In the genomic region with DNA sequence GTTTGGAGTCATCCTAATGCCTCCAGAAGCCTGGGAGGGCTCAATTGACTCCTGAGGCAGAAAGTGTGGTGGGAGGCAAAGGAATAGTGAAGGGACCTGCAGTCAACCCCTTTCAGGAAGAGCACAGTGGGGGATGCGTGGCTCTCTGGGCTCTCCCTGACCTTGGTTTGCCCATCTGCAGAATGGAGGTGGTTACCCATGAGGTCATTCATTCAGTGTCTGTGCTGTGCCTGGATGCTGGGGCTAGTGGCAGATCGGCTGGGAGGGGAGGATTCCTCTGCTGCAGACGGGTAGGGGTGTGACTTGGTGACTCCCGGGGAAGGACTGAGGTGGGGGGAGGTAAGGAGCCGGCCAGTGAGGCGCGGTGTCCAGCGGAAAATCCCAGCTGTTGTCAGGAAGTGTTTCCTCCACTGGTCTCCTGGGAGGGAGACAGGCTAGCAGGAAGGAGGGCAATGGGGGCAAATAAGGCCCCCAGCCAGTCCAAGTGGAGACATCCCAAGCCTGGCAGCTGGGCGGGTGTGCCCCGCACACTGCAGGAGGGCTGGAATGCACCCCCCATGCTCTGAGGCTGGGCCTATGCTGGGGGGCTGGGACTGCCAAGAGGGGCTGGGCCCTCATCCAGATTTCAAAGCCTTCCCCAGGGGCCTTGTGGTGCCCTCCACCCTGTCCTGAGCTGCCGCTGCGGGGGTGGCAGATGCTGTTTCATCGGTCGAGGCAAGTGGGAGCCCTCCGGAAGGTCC, we compare ENCODE assay signal across 1 cellular context.
TF ChIP-seq lines count a peak whose summit lies in the region.

No MANE protein-coding gene starts in this region.

TF ChIP-seq in K562, 482 proteins besides CTCF, POLR2A, EP300 and RAD21 (continued from another document and continues in another):
- TF ChIP-seq, protein P1, sequence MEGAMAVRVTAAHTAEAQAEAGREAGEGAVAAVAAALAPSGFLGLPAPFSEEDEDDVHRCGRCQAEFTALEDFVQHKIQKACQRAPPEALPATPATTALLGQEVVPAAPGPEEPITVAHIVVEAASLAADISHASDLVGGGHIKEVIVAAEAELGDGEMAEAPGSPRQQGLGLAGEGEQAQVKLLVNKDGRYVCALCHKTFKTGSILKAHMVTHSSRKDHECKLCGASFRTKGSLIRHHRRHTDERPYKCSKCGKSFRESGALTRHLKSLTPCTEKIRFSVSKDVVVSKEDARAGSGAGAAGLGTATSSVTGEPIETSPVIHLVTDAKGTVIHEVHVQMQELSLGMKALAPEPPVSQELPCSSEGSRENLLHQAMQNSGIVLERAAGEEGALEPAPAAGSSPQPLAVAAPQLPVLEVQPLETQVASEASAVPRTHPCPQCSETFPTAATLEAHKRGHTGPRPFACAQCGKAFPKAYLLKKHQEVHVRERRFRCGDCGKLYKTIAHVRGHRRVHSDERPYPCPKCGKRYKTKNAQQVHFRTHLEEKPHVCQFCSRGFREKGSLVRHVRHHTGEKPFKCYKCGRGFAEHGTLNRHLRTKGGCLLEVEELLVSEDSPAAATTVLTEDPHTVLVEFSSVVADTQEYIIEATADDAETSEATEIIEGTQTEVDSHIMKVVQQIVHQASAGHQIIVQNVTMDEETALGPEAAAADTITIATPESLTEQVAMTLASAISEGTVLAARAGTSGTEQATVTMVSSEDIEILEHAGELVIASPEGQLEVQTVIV (CRISPR knock-in tag; IDR thresholded peaks at IDR 0.05; ENCODE audit: borderline replicate concordance), result no peak
- TF ChIP-seq ZKSCAN1 (IDR thresholded peaks at IDR 0.05; ENCODE audit: low read depth, low read length) (no peak), ZNF23 (CRISPR knock-in tag; IDR thresholded peaks at IDR 0.05) (no peak), RBBP5 (IDR thresholded peaks at IDR 0.05; ENCODE audit: borderline replicate concordance, insufficient read depth, low read length, poor library complexity, severe bottlenecking) (no peak), CCNT2 (IDR thresholded peaks at IDR 0.05; ENCODE audit: borderline replicate concordance, extremely low read depth, insufficient read length, low read depth, low read length) (no peak), STAT5A (IDR thresholded peaks at IDR 0.05; ENCODE audit: borderline replicate concordance, low read length) (no peak), NFXL1 (CRISPR knock-in tag; IDR thresholded peaks at IDR 0.05) (no peak), SRSF9 (IDR thresholded peaks at IDR 0.05; ENCODE audit: borderline replicate concordance, low read depth, low read length) (no peak), BRD4 (IDR thresholded peaks at IDR 0.05) (no peak), CXXC5 (CRISPR knock-in tag; IDR thresholded peaks at IDR 0.05) (no peak), NUFIP1 (IDR thresholded peaks at IDR 0.05; ENCODE audit: partially characterized antibody) (no peak), IFI16 (CRISPR knock-in tag; IDR thresholded peaks at IDR 0.05) (no peak), ZNF444 (CRISPR knock-in tag; IDR thresholded peaks at IDR 0.05) (no peak), SMARCB1 (IDR thresholded peaks at IDR 0.05; ENCODE audit: insufficient read length, low read depth) (no peak), LCOR (CRISPR knock-in tag; IDR thresholded peaks at IDR 0.05) (no peak), LARP7 (IDR thresholded peaks at IDR 0.05) (no peak), ZNF41 (CRISPR knock-in tag; conservative IDR thresholded peaks at IDR 0.05) (no peak), ZNF77 (CRISPR knock-in tag; IDR thresholded peaks at IDR 0.05) (no peak), ZNF766 (CRISPR knock-in tag; conservative IDR thresholded peaks at IDR 0.05) (no peak), PHF21A (IDR thresholded peaks at IDR 0.05; ENCODE audit: borderline replicate concordance, low read depth) (no peak), HDAC8 (tag; IDR thresholded peaks at IDR 0.05) (no peak), SMARCA4 (IDR thresholded peaks at IDR 0.05) (no peak), MEIS2 (IDR thresholded peaks at IDR 0.05; ENCODE audit: partially characterized antibody) (no peak), DDX20 (tag; IDR thresholded peaks at IDR 0.05; ENCODE audit: low read depth) (no peak), TCF7 (IDR thresholded peaks at IDR 0.05; ENCODE audit: borderline replicate concordance) (no peak), IRF2 (CRISPR knock-in tag; IDR thresholded peaks at IDR 0.05) (no peak), ZNF764 (CRISPR knock-in tag; IDR thresholded peaks at IDR 0.05; ENCODE audit: low read depth) (no peak), MAZ (CRISPR knock-in tag; conservative IDR thresholded peaks at IDR 0.05 in 1 of 2, IDR thresholded peaks at IDR 0.05 in 1 of 2) (0 out of 4 replicates have a peak, but pooled peaks of 1 of the 2 experiments have one; percentile 3)
- TF ChIP-seq, protein P2, sequence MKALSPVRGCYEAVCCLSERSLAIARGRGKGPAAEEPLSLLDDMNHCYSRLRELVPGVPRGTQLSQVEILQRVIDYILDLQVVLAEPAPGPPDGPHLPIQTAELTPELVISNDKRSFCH (CRISPR knock-in tag; IDR thresholded peaks at IDR 0.05), result no peak
- TF ChIP-seq, protein P2 (tag; IDR thresholded peaks at IDR 0.05), result no peak
- TF ChIP-seq, protein P3, sequence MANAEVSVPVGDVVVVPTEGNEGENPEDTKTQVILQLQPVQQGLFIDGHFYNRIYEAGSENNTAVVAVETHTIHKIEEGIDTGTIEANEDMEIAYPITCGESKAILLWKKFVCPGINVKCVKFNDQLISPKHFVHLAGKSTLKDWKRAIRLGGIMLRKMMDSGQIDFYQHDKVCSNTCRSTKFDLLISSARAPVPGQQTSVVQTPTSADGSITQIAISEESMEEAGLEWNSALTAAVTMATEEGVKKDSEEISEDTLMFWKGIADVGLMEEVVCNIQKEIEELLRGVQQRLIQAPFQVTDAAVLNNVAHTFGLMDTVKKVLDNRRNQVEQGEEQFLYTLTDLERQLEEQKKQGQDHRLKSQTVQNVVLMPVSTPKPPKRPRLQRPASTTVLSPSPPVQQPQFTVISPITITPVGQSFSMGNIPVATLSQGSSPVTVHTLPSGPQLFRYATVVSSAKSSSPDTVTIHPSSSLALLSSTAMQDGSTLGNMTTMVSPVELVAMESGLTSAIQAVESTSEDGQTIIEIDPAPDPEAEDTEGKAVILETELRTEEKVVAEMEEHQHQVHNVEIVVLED (CRISPR knock-in tag; IDR thresholded peaks at IDR 0.05), result no peak
- TF ChIP-seq, protein P4, sequence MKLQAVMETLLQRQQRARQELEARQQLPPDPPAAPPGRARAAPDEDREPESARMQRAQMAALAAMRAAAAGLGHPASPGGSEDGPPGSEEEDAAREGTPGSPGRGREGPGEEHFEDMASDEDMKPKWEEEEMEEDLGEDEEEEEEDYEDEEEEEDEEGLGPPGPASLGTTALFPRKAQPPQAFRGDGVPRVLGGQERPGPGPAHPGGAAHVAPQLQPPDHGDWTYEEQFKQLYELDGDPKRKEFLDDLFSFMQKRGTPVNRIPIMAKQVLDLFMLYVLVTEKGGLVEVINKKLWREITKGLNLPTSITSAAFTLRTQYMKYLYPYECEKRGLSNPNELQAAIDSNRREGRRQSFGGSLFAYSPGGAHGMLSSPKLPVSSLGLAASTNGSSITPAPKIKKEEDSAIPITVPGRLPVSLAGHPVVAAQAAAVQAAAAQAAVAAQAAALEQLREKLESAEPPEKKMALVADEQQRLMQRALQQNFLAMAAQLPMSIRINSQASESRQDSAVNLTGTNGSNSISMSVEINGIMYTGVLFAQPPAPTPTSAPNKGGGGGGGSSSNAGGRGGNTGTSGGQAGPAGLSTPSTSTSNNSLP (IDR thresholded peaks at IDR 0.05; ENCODE audit: borderline replicate concordance, low read depth, low read length), result no peak
- TF ChIP-seq, protein P5, sequence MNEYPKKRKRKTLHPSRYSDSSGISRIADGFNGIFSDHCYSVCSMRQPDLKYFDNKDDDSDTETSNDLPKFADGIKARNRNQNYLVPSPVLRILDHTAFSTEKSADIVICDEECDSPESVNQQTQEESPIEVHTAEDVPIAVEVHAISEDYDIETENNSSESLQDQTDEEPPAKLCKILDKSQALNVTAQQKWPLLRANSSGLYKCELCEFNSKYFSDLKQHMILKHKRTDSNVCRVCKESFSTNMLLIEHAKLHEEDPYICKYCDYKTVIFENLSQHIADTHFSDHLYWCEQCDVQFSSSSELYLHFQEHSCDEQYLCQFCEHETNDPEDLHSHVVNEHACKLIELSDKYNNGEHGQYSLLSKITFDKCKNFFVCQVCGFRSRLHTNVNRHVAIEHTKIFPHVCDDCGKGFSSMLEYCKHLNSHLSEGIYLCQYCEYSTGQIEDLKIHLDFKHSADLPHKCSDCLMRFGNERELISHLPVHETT (CRISPR knock-in tag; conservative IDR thresholded peaks at IDR 0.05 in 1 of 2, IDR thresholded peaks at IDR 0.05 in 1 of 2), result no peak
- TF ChIP-seq, protein P6, sequence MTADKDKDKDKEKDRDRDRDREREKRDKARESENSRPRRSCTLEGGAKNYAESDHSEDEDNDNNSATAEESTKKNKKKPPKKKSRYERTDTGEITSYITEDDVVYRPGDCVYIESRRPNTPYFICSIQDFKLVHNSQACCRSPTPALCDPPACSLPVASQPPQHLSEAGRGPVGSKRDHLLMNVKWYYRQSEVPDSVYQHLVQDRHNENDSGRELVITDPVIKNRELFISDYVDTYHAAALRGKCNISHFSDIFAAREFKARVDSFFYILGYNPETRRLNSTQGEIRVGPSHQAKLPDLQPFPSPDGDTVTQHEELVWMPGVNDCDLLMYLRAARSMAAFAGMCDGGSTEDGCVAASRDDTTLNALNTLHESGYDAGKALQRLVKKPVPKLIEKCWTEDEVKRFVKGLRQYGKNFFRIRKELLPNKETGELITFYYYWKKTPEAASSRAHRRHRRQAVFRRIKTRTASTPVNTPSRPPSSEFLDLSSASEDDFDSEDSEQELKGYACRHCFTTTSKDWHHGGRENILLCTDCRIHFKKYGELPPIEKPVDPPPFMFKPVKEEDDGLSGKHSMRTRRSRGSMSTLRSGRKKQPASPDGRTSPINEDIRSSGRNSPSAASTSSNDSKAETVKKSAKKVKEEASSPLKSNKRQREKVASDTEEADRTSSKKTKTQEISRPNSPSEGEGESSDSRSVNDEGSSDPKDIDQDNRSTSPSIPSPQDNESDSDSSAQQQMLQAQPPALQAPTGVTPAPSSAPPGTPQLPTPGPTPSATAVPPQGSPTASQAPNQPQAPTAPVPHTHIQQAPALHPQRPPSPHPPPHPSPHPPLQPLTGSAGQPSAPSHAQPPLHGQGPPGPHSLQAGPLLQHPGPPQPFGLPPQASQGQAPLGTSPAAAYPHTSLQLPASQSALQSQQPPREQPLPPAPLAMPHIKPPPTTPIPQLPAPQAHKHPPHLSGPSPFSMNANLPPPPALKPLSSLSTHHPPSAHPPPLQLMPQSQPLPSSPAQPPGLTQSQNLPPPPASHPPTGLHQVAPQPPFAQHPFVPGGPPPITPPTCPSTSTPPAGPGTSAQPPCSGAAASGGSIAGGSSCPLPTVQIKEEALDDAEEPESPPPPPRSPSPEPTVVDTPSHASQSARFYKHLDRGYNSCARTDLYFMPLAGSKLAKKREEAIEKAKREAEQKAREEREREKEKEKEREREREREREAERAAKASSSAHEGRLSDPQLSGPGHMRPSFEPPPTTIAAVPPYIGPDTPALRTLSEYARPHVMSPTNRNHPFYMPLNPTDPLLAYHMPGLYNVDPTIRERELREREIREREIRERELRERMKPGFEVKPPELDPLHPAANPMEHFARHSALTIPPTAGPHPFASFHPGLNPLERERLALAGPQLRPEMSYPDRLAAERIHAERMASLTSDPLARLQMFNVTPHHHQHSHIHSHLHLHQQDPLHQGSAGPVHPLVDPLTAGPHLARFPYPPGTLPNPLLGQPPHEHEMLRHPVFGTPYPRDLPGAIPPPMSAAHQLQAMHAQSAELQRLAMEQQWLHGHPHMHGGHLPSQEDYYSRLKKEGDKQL (CRISPR knock-in tag; IDR thresholded peaks at IDR 0.05; ENCODE audit: borderline replicate concordance), result no peak
- TF ChIP-seq, protein P7, sequence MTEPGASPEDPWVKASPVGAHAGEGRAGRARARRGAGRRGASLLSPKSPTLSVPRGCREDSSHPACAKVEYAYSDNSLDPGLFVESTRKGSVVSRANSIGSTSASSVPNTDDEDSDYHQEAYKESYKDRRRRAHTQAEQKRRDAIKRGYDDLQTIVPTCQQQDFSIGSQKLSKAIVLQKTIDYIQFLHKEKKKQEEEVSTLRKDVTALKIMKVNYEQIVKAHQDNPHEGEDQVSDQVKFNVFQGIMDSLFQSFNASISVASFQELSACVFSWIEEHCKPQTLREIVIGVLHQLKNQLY (CRISPR knock-in tag; conservative IDR thresholded peaks at IDR 0.05), result no peak
- TF ChIP-seq, protein P8, sequence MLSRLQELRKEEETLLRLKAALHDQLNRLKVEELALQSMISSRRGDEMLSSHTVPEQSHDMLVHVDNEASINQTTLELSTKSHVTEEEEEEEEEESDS (CRISPR knock-in tag; IDR thresholded peaks at IDR 0.05), result no peak
- TF ChIP-seq, protein P9, sequence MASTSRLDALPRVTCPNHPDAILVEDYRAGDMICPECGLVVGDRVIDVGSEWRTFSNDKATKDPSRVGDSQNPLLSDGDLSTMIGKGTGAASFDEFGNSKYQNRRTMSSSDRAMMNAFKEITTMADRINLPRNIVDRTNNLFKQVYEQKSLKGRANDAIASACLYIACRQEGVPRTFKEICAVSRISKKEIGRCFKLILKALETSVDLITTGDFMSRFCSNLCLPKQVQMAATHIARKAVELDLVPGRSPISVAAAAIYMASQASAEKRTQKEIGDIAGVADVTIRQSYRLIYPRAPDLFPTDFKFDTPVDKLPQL (IDR thresholded peaks at IDR 0.05; ENCODE audit: extremely low read depth, insufficient read length), result no peak
- TF ChIP-seq, protein P10, sequence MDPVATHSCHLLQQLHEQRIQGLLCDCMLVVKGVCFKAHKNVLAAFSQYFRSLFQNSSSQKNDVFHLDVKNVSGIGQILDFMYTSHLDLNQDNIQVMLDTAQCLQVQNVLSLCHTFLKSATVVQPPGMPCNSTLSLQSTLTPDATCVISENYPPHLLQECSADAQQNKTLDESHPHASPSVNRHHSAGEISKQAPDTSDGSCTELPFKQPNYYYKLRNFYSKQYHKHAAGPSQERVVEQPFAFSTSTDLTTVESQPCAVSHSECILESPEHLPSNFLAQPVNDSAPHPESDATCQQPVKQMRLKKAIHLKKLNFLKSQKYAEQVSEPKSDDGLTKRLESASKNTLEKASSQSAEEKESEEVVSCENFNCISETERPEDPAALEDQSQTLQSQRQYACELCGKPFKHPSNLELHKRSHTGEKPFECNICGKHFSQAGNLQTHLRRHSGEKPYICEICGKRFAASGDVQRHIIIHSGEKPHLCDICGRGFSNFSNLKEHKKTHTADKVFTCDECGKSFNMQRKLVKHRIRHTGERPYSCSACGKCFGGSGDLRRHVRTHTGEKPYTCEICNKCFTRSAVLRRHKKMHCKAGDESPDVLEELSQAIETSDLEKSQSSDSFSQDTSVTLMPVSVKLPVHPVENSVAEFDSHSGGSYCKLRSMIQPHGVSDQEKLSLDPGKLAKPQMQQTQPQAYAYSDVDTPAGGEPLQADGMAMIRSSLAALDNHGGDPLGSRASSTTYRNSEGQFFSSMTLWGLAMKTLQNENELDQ (CRISPR knock-in tag; IDR thresholded peaks at IDR 0.05; ENCODE audit: borderline replicate concordance), result no peak
